ENCODE assay signal across 10 cellular contexts in genomic region chr3:161409069-161409468, GRCh38. TPM values are rescaled to one million over a fixed set of nuclear protein-coding genes. Genes with fewer than 3 reads are reported as not detected.
DNase-seq lines count a peak whose midpoint lies in the region; ATAC-seq and TF ChIP-seq lines count a peak whose summit lies in the region.
"Had no signal": no experiment of that assay in that cellular context is flagged by ENCODE, and none has a peak within 500 bp of the region (broad histone marks: within the 10 kb centered on the region; RNA-seq: fewer than 3 reads in every experiment).

No MANE protein-coding gene starts in this region.

- intact Hi-C loops in esophagus squamous epithelium (cut with DNase I): loop anchor here (5.0 kb wide), 1 partner anchor 132 kb away; no protein-coding TSS in a partner anchor
- intact Hi-C loops in psoas muscle (cut with DNase I): no loop called here

- TF ChIP-seq CTCF in esophagus squamous epithelium (IDR thresholded peaks at IDR 0.05): peak in 5 of 6 experiments; percentile 36 to 67 (median 51)
- peak; percentile 30 for TF ChIP-seq CTCF in psoas muscle (IDR thresholded peaks at IDR 0.05)

- H3K4me3 ChIP-seq in esophagus squamous epithelium: no peak overlapping the region
- H3K4me3 ChIP-seq in psoas muscle: no peak overlapping the region
- H3K4me3 ChIP-seq: mucosa of descending colon, SJSA1 had no signal

- WGBS in esophagus squamous epithelium, 2 donors: 4 to 22% methylated on average over 3 of the region's 3 CpGs
- 25 to 32% (median 26%) methylated on average over 3 of the region's 3 CpGs for WGBS in psoas muscle, 3 donors

- H3K27me3 ChIP-seq in esophagus squamous epithelium (no peaks in the 10 kb centered on the region), psoas muscle (ENCODE audit: insufficient read depth in 3 of 3, low read length in 2 of 3) (no peaks in the 10 kb centered on the region)
- H3K27me3 ChIP-seq: SJSA1 had no signal

- H3K27ac ChIP-seq in esophagus squamous epithelium (no peak overlapping the region), psoas muscle (no peak overlapping the region)
- H3K27ac ChIP-seq: SJSA1 had no signal

- no peaks in the 10 kb centered on the region for H3K36me3 ChIP-seq in esophagus squamous epithelium
- no peaks in the 10 kb centered on the region for H3K36me3 ChIP-seq in psoas muscle (ENCODE audit: insufficient read depth in 1 of 2, low read depth in 1 of 2)
- H3K36me3 ChIP-seq: SJSA1 had no signal

- DNase-seq in COR-L47 (lab: John Stamatoyannopoulos, UW) (peak; percentile 81), NCI-H1105 (lab: John Stamatoyannopoulos, UW) (peak; percentile 22), T-helper 9 cell (peak; percentile 23), esophagus squamous epithelium (lab: John Stamatoyannopoulos, UW) (no peak), psoas muscle (no peak), GM19240 (ENCODE audit: insufficient read length, low spot score) (no peak)

- no peak for TF ChIP-seq POLR2A in esophagus squamous epithelium (IDR thresholded peaks at IDR 0.05)

- H3K4me1 ChIP-seq in esophagus squamous epithelium: peaks cover 0 to 39% (median 3%) of the 10 kb centered on the region in 3 donors
- H3K4me1 ChIP-seq in psoas muscle: no peaks in the 10 kb centered on the region

- no peaks in the 10 kb centered on the region for H3K9me3 ChIP-seq in esophagus squamous epithelium
- H3K9me3 ChIP-seq in psoas muscle: no peaks in the 10 kb centered on the region
- H3K9me3 ChIP-seq: mucosa of descending colon, SJSA1 had no signal

- ATAC-seq in GM19351 (IDR thresholded peaks at IDR 0.05; ENCODE audit: unreplicated experiment) (peak; percentile 57), psoas muscle (no peak), GM19452 (IDR thresholded peaks at IDR 0.05; ENCODE audit: unreplicated experiment) (no peak)
- ATAC-seq: mucosa of descending colon had no signal

RNA-seq across cellular contexts. Expression of gene SPTSSB, which starts 37.8 kb away (rescaled TPM):
- total RNA-seq in esophagus squamous epithelium (1 to 10 TPM; 2.4 to 4.8 (median 3.9) TPM), psoas muscle (1 to 10 TPM in 1 of 4 donors, not detected in 3; 1.2 TPM)
- polyA plus RNA-seq in psoas muscle: under 1 TPM; 0.03 to 0.21 (median 0.04) TPM
- total RNA-seq: SJSA1 had no signal

Comparison
In these comparisons a context has a peak if more than half of its experiments do, and no peak if none do; other contexts are left out.
1. DNase-seq: peak in COR-L47 (single experiment), NCI-H1105 (single experiment) and T-helper 9 cell (single experiment); none in esophagus squamous epithelium (single experiment), psoas muscle (0 of 2) and GM19240 (single experiment).